In genomic region chr19:5790573-5791520, GRCh38 we compare ENCODE assay signal across 8 cellular contexts. TPM values are rescaled to one million over a fixed set of nuclear protein-coding genes. Genes with fewer than 3 reads are reported as not detected.
A peak's percentile ranks its signal among the peaks of the same experiment; 100 is the strongest.
DNase-seq lines count a peak whose midpoint lies in the region; ATAC-seq and TF ChIP-seq lines count a peak whose summit lies in the region.

Gene DUS3L (minus strand): TSS chr19:5791163. CDS start chr19:5791141, 22 bp downstream.

- H3K27me3 ChIP-seq in AG04450 (ENCODE audit: control insufficient read depth, insufficient read depth, low read length) (no peaks in the 10 kb centered on the region), smooth muscle cell (ENCODE audit: low read depth) (no peaks in the 10 kb centered on the region)

- H3K4me1 ChIP-seq in smooth muscle cell (ENCODE audit: low read depth), result no peaks in the 10 kb centered on the region

- CTCF ChIA-PET in AG04450 (lab: Charles Lee) (interaction anchor here (0.9 to 6.9 kb wide), 4 partner anchors 13 to 428 kb away, joined by 3 to 69 read pairs (median 4); partner anchors contain the start of gene NRTN), WTC11 (lab: Charles Lee) (interaction anchor here (0.5 to 3.0 kb wide), 7 partner anchors 13 to 561 kb away, joined by 3 to 19 read pairs (median 4); partner anchors contain the start of genes NRTN and RPL36)

- peak within 1 kb of the TSS; percentile 100 for H3K27ac Mint-ChIP-seq in WTC11

- peaks cover 8% of the 10 kb centered on the region for H3K79me2 ChIP-seq in smooth muscle cell (ENCODE audit: low read depth)

- H3K36me3 Mint-ChIP-seq in WTC11, result peaks cover 18% of the 10 kb centered on the region

- H3F3A ChIP-seq in smooth muscle cell (ENCODE audit: low read depth), result no peaks in the 10 kb centered on the region

- H3K9me3 ChIP-seq in AG04450 (ENCODE audit: control insufficient read depth, insufficient read depth, low read length), result peaks cover 9% of the 10 kb centered on the region; the same call in 1 of the 2 replicates
- H3K9me3 ChIP-seq in smooth muscle cell (replicated peaks; ENCODE audit: low read depth), result no peaks in the 10 kb centered on the region

- peaks cover 4% of the 10 kb centered on the region; the same call in 1 of the 2 replicates for H3K9me3 Mint-ChIP-seq in WTC11

- DNase-seq in AG04450 (ENCODE audit: low read depth, low spot score) (peak; percentile 96), NCI-H226 (peak; percentile 97), WTC11 (ENCODE audit: low spot score) (peak; percentile 96), cardiac fibroblast (ENCODE audit: low read depth in 2 of 2) (peak; percentile 99), iPS-NIHi7 (ENCODE audit: extremely low spot score) (peak; percentile 99), smooth muscle cell (lab: John Stamatoyannopoulos, UW; ENCODE audit: unreplicated experiment) (peak; percentile 84)

- H3K4me2 ChIP-seq in smooth muscle cell, result peak within 1 kb of the TSS; percentile 99

- H4K20me1 ChIP-seq in smooth muscle cell (ENCODE audit: low read depth), result peaks cover 5% of the 10 kb centered on the region

- peak within 1 kb of the TSS; percentile 93 for H3K9ac ChIP-seq in smooth muscle cell (ENCODE audit: low read depth)

- H2AFZ ChIP-seq in smooth muscle cell (ENCODE audit: low read depth), result peak within 1 kb of the TSS; percentile 99

- WGBS in smooth muscle cell (ENCODE audit: low lambda C conversion rate), result 12% methylated on average over 71 of the region's 71 CpGs

- H3K27ac ChIP-seq in AG04450 (ENCODE audit: low read depth, low read length) (peak within 1 kb of the TSS; percentile 95), smooth muscle cell (ENCODE audit: low read depth) (peak within 1 kb of the TSS; percentile 96)

- ATAC-seq in GM18909 (IDR thresholded peaks at IDR 0.05; ENCODE audit: poor library complexity, unreplicated experiment) (peak; percentile 93), HG03175 (IDR thresholded peaks at IDR 0.05; ENCODE audit: unreplicated experiment) (peak; percentile 93), WTC11 (peak; percentile 96)

- H3K4me3 Mint-ChIP-seq in WTC11, result peak within 1 kb of the TSS; percentile 98

- H3K4me1 Mint-ChIP-seq in WTC11, result peaks cover 5% of the 10 kb centered on the region

- H3K4me3 ChIP-seq in AG04450 (ENCODE audit: low read depth, low read length) (peak within 1 kb of the TSS; percentile 99), cardiac fibroblast (replicated peaks in 1 of 2; ENCODE audit: low read depth in 2 of 2, low read length in 2 of 2) (peak within 1 kb of the TSS; percentile 99), smooth muscle cell (peak within 1 kb of the TSS; percentile 92)

- no peak for TF ChIP-seq CTCF in AG04450 (IDR thresholded peaks at IDR 0.05; ENCODE audit: low read depth, low read length)
- TF ChIP-seq CTCF in WTC11 (IDR thresholded peaks at IDR 0.05), result no peak
- no peak for TF ChIP-seq CTCF in cardiac fibroblast (IDR thresholded peaks at IDR 0.05; ENCODE audit: low read depth, low read length)
- no peak for TF ChIP-seq CTCF in smooth muscle cell (IDR thresholded peaks at IDR 0.05; ENCODE audit: borderline replicate concordance, insufficient read depth, poor library complexity, severe bottlenecking)

- POLR2A ChIA-PET in AG04450 (lab: Yijun Ruan, JAX) (interaction anchor here (0.6 to 2.0 kb wide), 4 partner anchors 13 to 113 kb away, joined by 3 to 6 read pairs (median 3); partner anchors contain the start of gene NDUFA11), WTC11 (lab: Charles Lee) (interaction anchor here (0.6 to 1.5 kb wide), 4 partner anchors 51 to 104 kb away, joined by 3 to 5 read pairs (median 4); partner anchors contain the start of genes CATSPERD, LONP1 and RPL36)

- H3K36me3 ChIP-seq in smooth muscle cell (ENCODE audit: low read depth), result peaks cover 6% of the 10 kb centered on the region

- H3K27me3 Mint-ChIP-seq in WTC11 (ENCODE audit: low read depth), result no peaks in the 10 kb centered on the region; the same call in 1 of the 2 replicates

TF ChIP-seq in WTC11, 78 proteins besides CTCF, POLR2A, EP300 and RAD21 (continues in another document):
- TF ChIP-seq ATF3 (CRISPR knock-in tag; conservative IDR thresholded peaks at IDR 0.05) (no peak), SP1 (CRISPR knock-in tag; conservative IDR thresholded peaks at IDR 0.05) (peak; percentile 90), NR1H2 (CRISPR knock-in tag; IDR thresholded peaks at IDR 0.05) (no peak), AR (CRISPR knock-in tag; IDR thresholded peaks at IDR 0.05) (no peak), MYBL2 (CRISPR knock-in tag; IDR thresholded peaks at IDR 0.05) (peak; percentile 98), ZNF121 (CRISPR knock-in tag; IDR thresholded peaks at IDR 0.05) (no peak; the same call in 1 of the 2 replicates), GABPB1 (CRISPR knock-in tag; IDR thresholded peaks at IDR 0.05) (peak; percentile 77), ATF1 (CRISPR knock-in tag; IDR thresholded peaks at IDR 0.05) (no peak), TCF7 (CRISPR knock-in tag; IDR thresholded peaks at IDR 0.05; ENCODE audit: low read depth) (0 out of 2 replicates have a peak, but pooled peaks have one; percentile 35), ZNF263 (CRISPR knock-in tag; IDR thresholded peaks at IDR 0.05; ENCODE audit: low read depth) (no peak), MAX (CRISPR knock-in tag; IDR thresholded peaks at IDR 0.05) (peak; percentile 99), ZNF423 (CRISPR knock-in tag; IDR thresholded peaks at IDR 0.05) (no peak), RELA (CRISPR knock-in tag; IDR thresholded peaks at IDR 0.05; ENCODE audit: borderline replicate concordance) (no peak)
- TF ChIP-seq, protein P1, sequence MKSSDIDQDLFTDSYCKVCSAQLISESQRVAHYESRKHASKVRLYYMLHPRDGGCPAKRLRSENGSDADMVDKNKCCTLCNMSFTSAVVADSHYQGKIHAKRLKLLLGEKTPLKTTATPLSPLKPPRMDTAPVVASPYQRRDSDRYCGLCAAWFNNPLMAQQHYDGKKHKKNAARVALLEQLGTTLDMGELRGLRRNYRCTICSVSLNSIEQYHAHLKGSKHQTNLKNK (CRISPR knock-in tag; IDR thresholded peaks at IDR 0.05), result no peak
- TF ChIP-seq, protein P2, sequence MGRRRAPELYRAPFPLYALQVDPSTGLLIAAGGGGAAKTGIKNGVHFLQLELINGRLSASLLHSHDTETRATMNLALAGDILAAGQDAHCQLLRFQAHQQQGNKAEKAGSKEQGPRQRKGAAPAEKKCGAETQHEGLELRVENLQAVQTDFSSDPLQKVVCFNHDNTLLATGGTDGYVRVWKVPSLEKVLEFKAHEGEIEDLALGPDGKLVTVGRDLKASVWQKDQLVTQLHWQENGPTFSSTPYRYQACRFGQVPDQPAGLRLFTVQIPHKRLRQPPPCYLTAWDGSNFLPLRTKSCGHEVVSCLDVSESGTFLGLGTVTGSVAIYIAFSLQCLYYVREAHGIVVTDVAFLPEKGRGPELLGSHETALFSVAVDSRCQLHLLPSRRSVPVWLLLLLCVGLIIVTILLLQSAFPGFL (CRISPR knock-in tag; IDR thresholded peaks at IDR 0.05; ENCODE audit: borderline replicate concordance), result no peak

RNA-seq across cellular contexts. Expression of gene DUS3L, which starts in this region (rescaled TPM):
- polyA plus RNA-seq in AG04450 (2011; rRNA removed) (7.8 and 8.0 TPM in 2 replicates), smooth muscle cell (18.5 and 19.0 TPM in 2 replicates)
- 9.0 and 13.1 TPM in 2 replicates for polyA minus RNA-seq in AG04450 (2011; rRNA and poly(A)+ RNA removed)
- total RNA-seq in WTC11 (2021) (30.6 to 39.3 TPM (median 34.6 TPM) in 3 replicates), smooth muscle cell (12.8 and 19.7 TPM in 2 replicates)

Comparison
In these comparisons a context has a peak if more than half of its experiments do, and no peak if none do; other contexts are left out.
1. Peak in every context shown above with its lines: DNase-seq, ATAC-seq, H3K4me3 ChIP-seq and H3K27ac ChIP-seq.